Comparison of ENCODE assay signal across 27 cellular contexts in the genomic region with DNA sequence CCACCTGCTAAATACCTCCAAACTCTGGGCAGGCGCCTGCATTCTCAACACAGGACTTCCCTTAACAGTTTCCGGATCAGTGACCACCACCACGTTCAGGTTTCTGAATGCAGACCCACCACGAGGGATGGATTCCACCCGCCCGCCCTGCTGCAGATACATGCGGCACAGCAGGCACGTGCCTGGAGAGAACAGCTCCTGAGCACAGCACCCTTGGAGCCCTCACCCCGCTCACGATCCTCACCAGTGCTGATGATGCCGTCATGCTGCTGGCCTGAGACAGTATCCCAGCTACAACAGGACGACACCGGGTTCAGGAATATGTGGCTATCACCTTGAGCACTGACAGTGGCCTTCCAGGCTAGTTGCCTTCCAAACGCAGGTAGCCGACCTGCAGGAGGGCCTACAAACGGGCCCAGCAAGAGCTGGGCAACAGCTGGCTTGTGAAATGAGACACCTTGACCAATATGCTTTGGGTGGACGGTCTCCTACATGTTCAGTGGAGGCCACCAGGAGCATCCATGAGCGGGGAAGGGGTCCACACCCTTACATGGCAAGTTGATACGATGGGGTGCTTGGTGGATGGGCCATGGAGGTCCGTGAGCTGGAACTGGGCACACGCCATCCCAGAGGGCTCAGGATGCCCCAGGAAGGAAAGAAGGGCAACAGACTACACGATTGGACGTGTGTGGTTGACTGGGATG. TPM values are rescaled to one million over a fixed set of nuclear protein-coding genes. Genes with fewer than 3 reads are reported as not detected.
DNase-seq lines count a peak whose midpoint lies in the region; ATAC-seq and FAIRE-seq lines count a peak whose summit lies in the region.
"Had no signal": no experiment of that assay in that cellular context is flagged by ENCODE, and none has a peak within 500 bp of the region (broad histone marks: within the 10 kb centered on the region; RNA-seq: fewer than 3 reads in every experiment).

No MANE protein-coding gene starts in this region.

- no peak overlapping the region for H2AFZ ChIP-seq in mesenchymal stem cell (ENCODE audit: low read depth, low read length)
- H2AFZ ChIP-seq: GM23248 had no signal

- H3K79me1 ChIP-seq in mesenchymal stem cell (replicated peaks; ENCODE audit: low read length, poor library complexity, severe bottlenecking): peaks cover 49% of the 10 kb centered on the region

- H3K4me2 ChIP-seq in mesenchymal stem cell (ENCODE audit: low read length, poor library complexity, severe bottlenecking): no peak overlapping the region

- ATAC-seq in stimulated activated naive CD8-positive, alpha-beta T cell treated with anti-CD3 and anti-CD28 coated beads, Interleukin-15, amount 100 ng/mL, for 72 hours: no peak
- ATAC-seq in GM21447 (IDR thresholded peaks at IDR 0.05; ENCODE audit: unreplicated experiment): no peak
- ATAC-seq: effector memory CD8-positive, alpha-beta T cell; right cardiac atrium had no signal

- no peak overlapping the region for H3K9ac ChIP-seq in mesenchymal stem cell (ENCODE audit: low read length)
- H3K9ac ChIP-seq: GM23248 had no signal

- H3K27ac ChIP-seq in mesenchymal stem cell (ENCODE audit: low read length, poor library complexity, severe bottlenecking): no peak overlapping the region
- H3K27ac ChIP-seq: GM23248, stomach had no signal

- H3K4me3 Mint-ChIP-seq in stimulated activated naive CD8-positive, alpha-beta T cell treated with anti-CD3 and anti-CD28 coated beads, Interleukin-15, Interleukin-2, amounts not matched to agents 100 ng/mL and 50 ng/mL, for 24 hours: no peak overlapping the region
- no peak overlapping the region for H3K4me3 Mint-ChIP-seq in stimulated activated naive CD8-positive, alpha-beta T cell treated with anti-CD3 and anti-CD28 coated beads, Interleukin-15, amount 100 ng/mL, for 72 hours
- H3K4me3 Mint-ChIP-seq in activated naive CD8-positive, alpha-beta T cell: no peak overlapping the region
- H3K4me3 Mint-ChIP-seq: activated B cell treated with CpG ODN at 0.5 μM for 24 hours; activated naive CD4-positive, alpha-beta T cell treated with anti-CD3 and anti-CD28 coated beads, Interleukin-2, amount 50 U/mL, for 24 hours; B cell had no signal

- H3K4me1 Mint-ChIP-seq in stimulated activated naive CD8-positive, alpha-beta T cell treated with anti-CD3 and anti-CD28 coated beads, Interleukin-15, Interleukin-2, amounts not matched to agents 100 ng/mL and 50 ng/mL, for 24 hours (ENCODE audit: low read depth): peaks cover 17% of the 10 kb centered on the region
- peaks cover 26% of the 10 kb centered on the region for H3K4me1 Mint-ChIP-seq in stimulated activated naive CD8-positive, alpha-beta T cell treated with anti-CD3 and anti-CD28 coated beads, Interleukin-15, amount 100 ng/mL, for 72 hours
- peaks cover 16% of the 10 kb centered on the region for H3K4me1 Mint-ChIP-seq in activated naive CD8-positive, alpha-beta T cell (ENCODE audit: low read depth)

- H3K9me3 Mint-ChIP-seq in stimulated activated naive CD8-positive, alpha-beta T cell treated with anti-CD3 and anti-CD28 coated beads, Interleukin-15, Interleukin-2, amounts not matched to agents 100 ng/mL and 50 ng/mL, for 24 hours: no peaks in the 10 kb centered on the region
- no peaks in the 10 kb centered on the region for H3K9me3 Mint-ChIP-seq in stimulated activated naive CD8-positive, alpha-beta T cell treated with anti-CD3 and anti-CD28 coated beads, Interleukin-15, amount 100 ng/mL, for 72 hours
- no peaks in the 10 kb centered on the region for H3K9me3 Mint-ChIP-seq in activated naive CD8-positive, alpha-beta T cell (ENCODE audit: low read depth)
- H3K9me3 Mint-ChIP-seq: activated B cell treated with CpG ODN at 0.5 μM for 24 hours; activated naive CD4-positive, alpha-beta T cell treated with anti-CD3 and anti-CD28 coated beads, Interleukin-2, amount 50 U/mL, for 24 hours; CD8-positive, alpha-beta memory T cell; effector memory CD8-positive, alpha-beta T cell had no signal

- no peak overlapping the region for H2BK5ac ChIP-seq in mesenchymal stem cell (ENCODE audit: low read depth, low read length, poor library complexity, severe bottlenecking)

- peak overlapping the region; percentile 34 for H4K91ac ChIP-seq in mesenchymal stem cell (ENCODE audit: low read length)

- H3K18ac ChIP-seq in mesenchymal stem cell (ENCODE audit: low read depth in 1 of 2, low read length in 2 of 2): no peak overlapping the region

- peaks cover 24% of the 10 kb centered on the region for H3K4me1 ChIP-seq in mesenchymal stem cell (ENCODE audit: control insufficient read depth, insufficient read depth, low read depth, low read length)

- no peaks in the 10 kb centered on the region for H3K27me3 ChIP-seq in mesenchymal stem cell (ENCODE audit: control insufficient read depth in 1 of 2, insufficient read depth in 1 of 2, low read length in 2 of 2)
- H3K27me3 ChIP-seq: stomach had no signal

- H3K14ac ChIP-seq in mesenchymal stem cell (ENCODE audit: low read length in 2 of 2): no peak overlapping the region

- no peak overlapping the region for H3K23ac ChIP-seq in mesenchymal stem cell (ENCODE audit: low read length in 2 of 2)

- H3K36me3 ChIP-seq in mesenchymal stem cell (ENCODE audit: control insufficient read depth in 1 of 2, insufficient read depth in 2 of 2, low read depth in 1 of 2, low read length in 2 of 2): peaks cover 57 to 71% of the 10 kb centered on the region in 2 experiments

- H3K9me3 ChIP-seq in mesenchymal stem cell (ENCODE audit: control insufficient read depth, low read length): no peaks in the 10 kb centered on the region
- H3K9me3 ChIP-seq: stomach had no signal

- H3K27me3 Mint-ChIP-seq in stimulated activated naive CD8-positive, alpha-beta T cell treated with anti-CD3 and anti-CD28 coated beads, Interleukin-15, Interleukin-2, amounts not matched to agents 100 ng/mL and 50 ng/mL, for 24 hours: no peaks in the 10 kb centered on the region
- peaks cover 14% of the 10 kb centered on the region for H3K27me3 Mint-ChIP-seq in stimulated activated naive CD8-positive, alpha-beta T cell treated with anti-CD3 and anti-CD28 coated beads, Interleukin-15, amount 100 ng/mL, for 72 hours
- no peaks in the 10 kb centered on the region for H3K27me3 Mint-ChIP-seq in activated naive CD8-positive, alpha-beta T cell
- H3K27me3 Mint-ChIP-seq: B cell had no signal

- H2BK12ac ChIP-seq in mesenchymal stem cell (ENCODE audit: low read length in 2 of 2): no peak overlapping the region

- peak overlapping the region; percentile 32 for H3K27ac Mint-ChIP-seq in stimulated activated naive CD8-positive, alpha-beta T cell treated with anti-CD3 and anti-CD28 coated beads, Interleukin-15, Interleukin-2, amounts not matched to agents 100 ng/mL and 50 ng/mL, for 24 hours
- peak overlapping the region in 1 of 2 donors; percentile 88 for H3K27ac Mint-ChIP-seq in stimulated activated naive CD8-positive, alpha-beta T cell treated with anti-CD3 and anti-CD28 coated beads, Interleukin-15, amount 100 ng/mL, for 72 hours
- H3K27ac Mint-ChIP-seq in activated naive CD8-positive, alpha-beta T cell: peak overlapping the region; percentile 72
- H3K27ac Mint-ChIP-seq: activated B cell treated with CpG ODN at 0.5 μM for 24 hours; activated naive CD4-positive, alpha-beta T cell treated with anti-CD3 and anti-CD28 coated beads, Interleukin-2, amount 50 U/mL, for 24 hours; B cell had no signal

- H3K36me3 Mint-ChIP-seq in stimulated activated naive CD8-positive, alpha-beta T cell treated with anti-CD3 and anti-CD28 coated beads, Interleukin-15, Interleukin-2, amounts not matched to agents 100 ng/mL and 50 ng/mL, for 24 hours (ENCODE audit: low read depth): peaks cover 42% of the 10 kb centered on the region
- peaks cover 7% of the 10 kb centered on the region for H3K36me3 Mint-ChIP-seq in activated naive CD8-positive, alpha-beta T cell

- H4K8ac ChIP-seq in mesenchymal stem cell (ENCODE audit: low read length): no peak overlapping the region

- H3K4ac ChIP-seq in mesenchymal stem cell (ENCODE audit: low read depth in 1 of 2, low read length in 2 of 2): no peak overlapping the region

- no peak overlapping the region for H2BK120ac ChIP-seq in mesenchymal stem cell (ENCODE audit: low read depth, low read length)

- H2AK5ac ChIP-seq in mesenchymal stem cell (ENCODE audit: low read length, severe bottlenecking): no peak overlapping the region

- no peak overlapping the region for H2BK15ac ChIP-seq in mesenchymal stem cell (ENCODE audit: low read depth, poor library complexity, severe bottlenecking)

- no peak for DNase-seq in stimulated activated naive CD8-positive, alpha-beta T cell treated with anti-CD3 and anti-CD28 coated beads, Interleukin-15, amount 100 ng/mL, for 72 hours
- DNase-seq in mesenchymal stem cell: no peak
- DNase-seq in NCI-H2107 (lab: John Stamatoyannopoulos, UW): no peak
- no peak for DNase-seq in urothelium cell line (ENCODE audit: low spot score)
- DNase-seq in AG20443 (ENCODE audit: low spot score): no peak
- DNase-seq: activated B cell treated with CpG ODN at 0.5 μM for 24 hours; activated CD4-positive, alpha-beta T cell treated with anti-CD3 and anti-CD28 coated beads, Interleukin-2, amount 50 U/mL, for 1 hour; caudate nucleus; CD8-positive, alpha-beta memory T cell; cortex of kidney; effector memory CD8-positive, alpha-beta T cell; EL; erythroblast; GM23248; KG1; NCI-H1105; NCI-H187; NCI-H2171; stimulated activated CD4-positive, alpha-beta T cell treated with anti-CD3 and anti-CD28 coated beads, Interleukin-1b, Interleukin-23, amount 100 ng/mL, for 48 hours had no signal

- FAIRE-seq in urothelium cell line (lab: Jason Lieb, UNC): no peak
- FAIRE-seq: GM12891 had no signal

- no peak overlapping the region for H3K4me3 ChIP-seq in mesenchymal stem cell (ENCODE audit: insufficient read depth in 1 of 2, low read depth in 1 of 2, low read length in 2 of 2)
- H3K4me3 ChIP-seq: GM23248, stomach had no signal

- WGBS in mesenchymal stem cell: 95% methylated on average over 23 of the region's 23 CpGs

RNA-seq across cellular contexts. Expression of a gene that starts 9.9 kb away (rescaled TPM):
- 15.1 TPM for polyA plus RNA-seq in mesenchymal stem cell (2013, experiment 1 of 2)
- 14.3 TPM for polyA plus RNA-seq in mesenchymal stem cell (2013, experiment 2 of 2)

RNA-seq across cellular contexts. Expression of a gene that starts 26.5 kb away (rescaled TPM):
- 71.1 TPM for polyA plus RNA-seq in mesenchymal stem cell (2013, experiment 1 of 2)
- polyA plus RNA-seq in mesenchymal stem cell (2013, experiment 2 of 2): 70.3 TPM

RNA-seq across cellular contexts. Expression of a gene that starts 37.2 kb away (rescaled TPM):
- 127 TPM for polyA plus RNA-seq in mesenchymal stem cell (2013, experiment 1 of 2)
- polyA plus RNA-seq in mesenchymal stem cell (2013, experiment 2 of 2): 122 TPM
